Comparison of ENCODE assay signal across 9 cellular contexts in genomic region chr15:80660114-80660513, GRCh38. TPM values are rescaled to one million over a fixed set of nuclear protein-coding genes. Genes with fewer than 3 reads are reported as not detected.
DNase-seq lines count a peak whose midpoint lies in the region; ATAC-seq, FAIRE-seq and TF ChIP-seq lines count a peak whose summit lies in the region.
"Had no signal": no experiment of that assay in that cellular context is flagged by ENCODE, and none has a peak within 500 bp of the region (broad histone marks: within the 10 kb centered on the region; RNA-seq: fewer than 3 reads in every experiment).

No MANE protein-coding gene starts in this region.

- H3K4me1 ChIP-seq in foreskin keratinocyte: peaks cover 14% of the 10 kb centered on the region
- H3K4me1 ChIP-seq: heart left ventricle had no signal

- no peaks in the 10 kb centered on the region for H3K27me3 ChIP-seq in foreskin keratinocyte

- no peak for FAIRE-seq in RCC 7860 (lab: Jason Lieb, UNC)

- ATAC-seq in foreskin keratinocyte: peak; percentile 46
- no peak for ATAC-seq in GM21786 (IDR thresholded peaks at IDR 0.05; ENCODE audit: unreplicated experiment)
- ATAC-seq in GM19324 (IDR thresholded peaks at IDR 0.05; ENCODE audit: low FRiP score, unreplicated experiment): no peak
- ATAC-seq in GM19467 (IDR thresholded peaks at IDR 0.05; ENCODE audit: unreplicated experiment): no peak

- peak; percentile 66 for TF ChIP-seq CTCF in foreskin keratinocyte (conservative IDR thresholded peaks at IDR 0.05)

- DNase-seq in H4 (ENCODE audit: low spot score) (peak; percentile 38), RCC 7860 (ENCODE audit: low spot score) (peak; percentile 14), foreskin keratinocyte (peak in 1 of 2 donors; percentile 68), retina (peak; percentile 26), NCI-H2196 treated with DMSO at 0.1 percent for 48 hours (lab: John Stamatoyannopoulos, UW; ENCODE audit: unreplicated experiment) (no peak)
- DNase-seq: heart left ventricle had no signal

- H3K27ac ChIP-seq in foreskin keratinocyte: no peak overlapping the region
- H3K27ac ChIP-seq: heart left ventricle had no signal

RNA-seq across cellular contexts. Expression of gene ABHD17C, which starts 35.0 kb away (rescaled TPM):
- total RNA-seq in H4 (2014; rRNA removed; shearing (Covaris generic)): 3.5 and 11.0 TPM in 2 replicates
- 18.6 and 24.8 TPM in 2 replicates for total RNA-seq in foreskin keratinocyte
- polyA plus RNA-seq in foreskin keratinocyte: 12.8 and 19.7 TPM in 2 replicates
